Comparison of ENCODE assay signal across 27 cellular contexts in genomic region chr3:185788292-185788691, GRCh38.
"Had no signal": no experiment of that assay in that cellular context is flagged by ENCODE, and none has a peak within 500 bp of the region (broad histone marks: within the 10 kb centered on the region; RNA-seq: fewer than 3 reads in every experiment).

No MANE protein-coding gene starts in this region.

- H3K9me3 ChIP-seq: ascending aorta, body of pancreas, MG63, Peyer's patch had no signal

- H3K4me1 Mint-ChIP-seq: activated B cell treated with CpG ODN at 0.5 μM for 24 hours; activated CD8-positive, alpha-beta memory T cell treated with anti-CD3 and anti-CD28 coated beads, Interleukin-2, amount 10 ng/mL, durations not matched to agents 7 days and 5 days; activated naive CD8-positive, alpha-beta T cell treated with anti-CD3 and anti-CD28 coated beads, Interleukin-2, amount 50 U/mL, for 24 hours had no signal

- H3K27ac ChIP-seq: ascending aorta, body of pancreas, Peyer's patch had no signal

- DNase-seq: activated B cell treated with CpG ODN at 0.5 μM for 24 hours; activated CD4-positive, alpha-beta T cell treated with anti-CD3 and anti-CD28 coated beads for 1 hour; activated CD4-positive, alpha-beta T cell treated with anti-CD3 and anti-CD28 coated beads, Interleukin-2, amount 10 ng/mL, durations not matched to agents 24 days and 14 days; activated CD4-positive, alpha-beta T cell treated with anti-CD3 and anti-CD28 coated beads, Interleukin-2, amount 50 U/mL, for 48 hours; activated CD8-positive, alpha-beta memory T cell treated with anti-CD3 and anti-CD28 coated beads, Interleukin-2, amount 10 ng/mL, durations not matched to agents 7 days and 5 days; activated effector memory CD4-positive, alpha-beta T cell treated with anti-CD3 and anti-CD28 coated beads, Interleukin-2, amount 50 U/mL, for 16 hours; activated naive CD4-positive, alpha-beta T cell treated with Interleukin-2 at 50 U/mL for 16 hours; activated naive CD8-positive, alpha-beta T cell treated with anti-CD3 and anti-CD28 coated beads, Interleukin-2, amount 50 U/mL, for 24 hours; activated T-cell treated with anti-CD3 and anti-CD28 coated beads, Interleukin-2, amount 50 U/mL, for 4 hours; amniotic stem cell; body of pancreas; central memory CD4-positive, alpha-beta T cell; MG63; NCI-H1105; NCI-H1436; NCI-H1694 treated with DMSO at 0.1 percent for 48 hours; NCI-H2029 treated with DMSO at 0.1 percent for 48 hours; NCI-H345; NCI-H510A; NCI-H526 treated with DMSO at 0.1 percent for 48 hours; NK-92 treated with Interleukin-12 subunit alpha and Interleukin-12 subunit beta, amount 100 ng/mL, for 24 hours; OCI-M1; Peyer's patch; SHP77 treated with DMSO at 0.1 percent for 48 hours had no signal

- H3K27me3 ChIP-seq: ascending aorta, body of pancreas, MG63, Peyer's patch had no signal

- H3K4me1 ChIP-seq: ascending aorta, body of pancreas, Peyer's patch had no signal

- H3K9me3 Mint-ChIP-seq: activated B cell treated with CpG ODN at 0.5 μM for 24 hours; activated CD4-positive, alpha-beta T cell treated with anti-CD3 and anti-CD28 coated beads, Interleukin-2, amount 10 ng/mL, durations not matched to agents 24 days and 14 days; activated naive CD4-positive, alpha-beta T cell treated with anti-CD3 and anti-CD28 coated beads, Interleukin-2, amount 50 U/mL, for 72 hours; activated naive CD8-positive, alpha-beta T cell treated with anti-CD3 and anti-CD28 coated beads, Interleukin-2, amount 50 U/mL, for 24 hours; activated T-cell treated with anti-CD3 and anti-CD28 coated beads, Interleukin-2, amount 50 U/mL, for 4 hours; T-helper 1 cell treated with Interleukin-12 subunit alpha and Interleukin-12 subunit beta and Interleukin-4 antibody, amounts not matched to agents 30 μg/mL and 1 μg/mL, for 36 hours had no signal

- H3K27me3 Mint-ChIP-seq: activated B cell treated with CpG ODN at 0.5 μM for 24 hours had no signal

- H3K36me3 Mint-ChIP-seq: activated CD8-positive, alpha-beta memory T cell treated with anti-CD3 and anti-CD28 coated beads, Interleukin-2, amount 10 ng/mL, durations not matched to agents 7 days and 5 days; activated naive CD4-positive, alpha-beta T cell treated with anti-CD3 and anti-CD28 coated beads, Interleukin-2, amount 50 U/mL, for 72 hours had no signal

- H3K4me3 Mint-ChIP-seq: activated B cell treated with CpG ODN at 0.5 μM for 24 hours; activated CD4-positive, alpha-beta T cell treated with anti-CD3 and anti-CD28 coated beads, Interleukin-2, amount 10 ng/mL, durations not matched to agents 24 days and 14 days; activated CD8-positive, alpha-beta memory T cell treated with anti-CD3 and anti-CD28 coated beads, Interleukin-2, amount 10 ng/mL, durations not matched to agents 7 days and 5 days; activated naive CD8-positive, alpha-beta T cell treated with anti-CD3 and anti-CD28 coated beads, Interleukin-2, amount 50 U/mL, for 24 hours; activated T-cell treated with anti-CD3 and anti-CD28 coated beads, Interleukin-2, amount 50 U/mL, for 4 hours; T-helper 1 cell treated with Interleukin-12 subunit alpha and Interleukin-12 subunit beta and Interleukin-4 antibody, amounts not matched to agents 30 μg/mL and 1 μg/mL, for 36 hours had no signal

- H3K27ac Mint-ChIP-seq: activated B cell treated with CpG ODN at 0.5 μM for 24 hours; activated CD4-positive, alpha-beta T cell treated with anti-CD3 and anti-CD28 coated beads, Interleukin-2, amount 10 ng/mL, durations not matched to agents 24 days and 14 days; activated CD8-positive, alpha-beta memory T cell treated with anti-CD3 and anti-CD28 coated beads, Interleukin-2, amount 10 ng/mL, durations not matched to agents 7 days and 5 days; activated naive CD4-positive, alpha-beta T cell treated with anti-CD3 and anti-CD28 coated beads, Interleukin-2, amount 50 U/mL, for 72 hours; activated naive CD8-positive, alpha-beta T cell treated with anti-CD3 and anti-CD28 coated beads, Interleukin-2, amount 50 U/mL, for 24 hours; T-helper 1 cell treated with Interleukin-12 subunit alpha and Interleukin-12 subunit beta and Interleukin-4 antibody, amounts not matched to agents 30 μg/mL and 1 μg/mL, for 36 hours had no signal

- ATAC-seq: activated CD8-positive, alpha-beta memory T cell treated with anti-CD3 and anti-CD28 coated beads, Interleukin-2, amount 10 ng/mL, durations not matched to agents 7 days and 5 days; activated naive CD4-positive, alpha-beta T cell treated with anti-CD3 and anti-CD28 coated beads, Interleukin-2, amount 50 U/mL, for 72 hours; activated naive CD8-positive, alpha-beta T cell treated with anti-CD3 and anti-CD28 coated beads, Interleukin-2, amount 50 U/mL, for 24 hours; activated T-cell treated with anti-CD3 and anti-CD28 coated beads, Interleukin-2, amount 50 U/mL, for 4 hours; body of pancreas had no signal

- H3K4me3 ChIP-seq: ascending aorta, body of pancreas, MG63, Peyer's patch had no signal

- H3K36me3 ChIP-seq: ascending aorta, Peyer's patch had no signal
